In the genomic region with DNA sequence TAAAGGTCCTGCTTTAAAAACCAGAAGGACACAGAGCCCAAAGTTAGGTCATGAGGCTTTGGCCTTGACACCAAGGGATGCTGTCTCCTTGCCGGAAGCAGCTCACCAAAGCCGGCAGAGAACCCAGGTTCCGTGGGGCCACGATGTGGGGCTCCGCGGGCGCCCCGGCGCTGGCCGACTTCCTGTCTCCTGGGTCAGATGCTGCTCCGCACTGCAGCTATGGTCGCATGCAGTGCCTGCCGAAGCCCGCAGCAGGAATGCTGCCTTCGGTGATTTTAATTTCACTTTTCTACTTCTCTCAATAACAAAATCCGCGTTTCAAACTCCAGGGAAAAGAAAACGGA, we compare ENCODE assay signal across 8 cellular contexts. TPM values are rescaled to one million over a fixed set of nuclear protein-coding genes. Genes with fewer than 3 reads are reported as not detected.
DNase-seq lines count a peak whose midpoint lies in the region; ATAC-seq and TF ChIP-seq lines count a peak whose summit lies in the region.

No MANE protein-coding gene starts in this region.

- CTCF ChIA-PET in activated CD4-positive, alpha-beta memory T cell treated with anti-CD3 and anti-CD28 coated beads, Interleukin-2, amount 10 ng/mL, durations not matched to agents 7 days and 5 days (lab: Charles Lee): interaction anchor here (0.9 to 1.0 kb wide), 2 partner anchors 15 to 148 kb away, joined by 3 to 4 read pairs; no protein-coding TSS in a partner anchor

- peaks cover 29% of the 10 kb centered on the region for H3K36me3 ChIP-seq in KOPT-K1 (ENCODE audit: insufficient read depth, low read length)
- H3K36me3 ChIP-seq in thoracic aorta: peaks cover 10% of the 10 kb centered on the region

- peaks cover 34% of the 10 kb centered on the region for H3K4me1 Mint-ChIP-seq in activated CD4-positive, alpha-beta memory T cell treated with anti-CD3 and anti-CD28 coated beads, Interleukin-2, amount 10 ng/mL, durations not matched to agents 7 days and 5 days
- H3K4me1 Mint-ChIP-seq in endothelial cell (ENCODE audit: unreplicated experiment) (peaks cover 12% of the 10 kb centered on the region), nephron (peaks cover 20% of the 10 kb centered on the region)

- H3K4me1 ChIP-seq in thoracic aorta (ENCODE audit: control insufficient read depth in 1 of 2, low read depth in 2 of 2): peaks cover 11 to 16% of the 10 kb centered on the region in 2 donors

- no peaks in the 10 kb centered on the region for H3K27me3 Mint-ChIP-seq in activated CD4-positive, alpha-beta memory T cell treated with anti-CD3 and anti-CD28 coated beads, Interleukin-2, amount 10 ng/mL, durations not matched to agents 7 days and 5 days
- H3K27me3 Mint-ChIP-seq in endothelial cell (ENCODE audit: unreplicated experiment): peaks cover 12% of the 10 kb centered on the region
- no peaks in the 10 kb centered on the region for H3K27me3 Mint-ChIP-seq in nephron (ENCODE audit: low read depth)

- H3K27ac ChIP-seq in KOPT-K1 (ENCODE audit: low read depth, low read length, poor library complexity, severe bottlenecking) (peak overlapping the region; percentile 82), thoracic aorta (peak overlapping the region; percentile 77 to 85)

- peak; percentile 60 for DNase-seq in NCI-H2227 (lab: John Stamatoyannopoulos, UW; ENCODE audit: unreplicated experiment)
- no peak for DNase-seq in NCI-H2227 treated with DMSO at 0.1 percent for 48 hours (lab: John Stamatoyannopoulos, UW)
- peak; percentile 85 for DNase-seq in activated CD4-positive, alpha-beta memory T cell treated with anti-CD3 and anti-CD28 coated beads, Interleukin-2, amount 10 ng/mL, durations not matched to agents 7 days and 5 days
- DNase-seq in endothelial cell (ENCODE audit: low spot score): no peak
- no peak for DNase-seq in thoracic aorta (ENCODE audit: low spot score)

- peak overlapping the region; percentile 100 for H3K4me3 Mint-ChIP-seq in activated CD4-positive, alpha-beta memory T cell treated with anti-CD3 and anti-CD28 coated beads, Interleukin-2, amount 10 ng/mL, durations not matched to agents 7 days and 5 days
- H3K4me3 Mint-ChIP-seq in endothelial cell (ENCODE audit: unreplicated experiment) (peak overlapping the region; percentile 96), nephron (peak overlapping the region; percentile 97 to 100 (median 99))

- no peaks in the 10 kb centered on the region for H3K9me3 Mint-ChIP-seq in activated CD4-positive, alpha-beta memory T cell treated with anti-CD3 and anti-CD28 coated beads, Interleukin-2, amount 10 ng/mL, durations not matched to agents 7 days and 5 days
- H3K9me3 Mint-ChIP-seq in endothelial cell (ENCODE audit: unreplicated experiment): no peaks in the 10 kb centered on the region
- no peaks in the 10 kb centered on the region for H3K9me3 Mint-ChIP-seq in nephron

- peaks cover 23% of the 10 kb centered on the region for H3K36me3 Mint-ChIP-seq in activated CD4-positive, alpha-beta memory T cell treated with anti-CD3 and anti-CD28 coated beads, Interleukin-2, amount 10 ng/mL, durations not matched to agents 7 days and 5 days (ENCODE audit: low read depth)
- H3K36me3 Mint-ChIP-seq in endothelial cell (ENCODE audit: low read depth, unreplicated experiment): peaks cover 10% of the 10 kb centered on the region
- peaks cover 18% of the 10 kb centered on the region for H3K36me3 Mint-ChIP-seq in nephron (ENCODE audit: low read depth)

- TF ChIP-seq CTCF in endothelial cell (IDR thresholded peaks at IDR 0.05; ENCODE audit: unreplicated experiment) (no peak), nephron (IDR thresholded peaks at IDR 0.05; ENCODE audit: unreplicated experiment in 3 of 3) (no peak), thoracic aorta (IDR thresholded peaks at IDR 0.05) (no peak)

- H3K27ac Mint-ChIP-seq in activated CD4-positive, alpha-beta memory T cell treated with anti-CD3 and anti-CD28 coated beads, Interleukin-2, amount 10 ng/mL, durations not matched to agents 7 days and 5 days: peak overlapping the region; percentile 93
- H3K27ac Mint-ChIP-seq in endothelial cell (ENCODE audit: unreplicated experiment): peak overlapping the region; percentile 96
- peak overlapping the region; percentile 86 to 97 (median 95) for H3K27ac Mint-ChIP-seq in nephron

- peak overlapping the region; percentile 95 for H3K4me3 ChIP-seq in thoracic aorta

- no peaks in the 10 kb centered on the region for H3K27me3 ChIP-seq in thoracic aorta (replicated peaks; ENCODE audit: insufficient read depth)

- POLR2A ChIA-PET in activated CD4-positive, alpha-beta memory T cell treated with anti-CD3 and anti-CD28 coated beads, Interleukin-2, amount 10 ng/mL, durations not matched to agents 7 days and 5 days (lab: Charles Lee): interaction anchor here (0.6 to 1.4 kb wide), 9 partner anchors 11 to 221 kb away, joined by 3 to 27 read pairs (median 5); a partner anchor contains a TSS

- peak; percentile 28 for ATAC-seq in thoracic aorta (ENCODE audit: insufficient number of reproducible peaks, low FRiP score, low read depth)
- ATAC-seq in GM21526 (IDR thresholded peaks at IDR 0.05; ENCODE audit: low FRiP score, unreplicated experiment): no peak

- H3K9me3 ChIP-seq in KOPT-K1 (ENCODE audit: insufficient read depth, low read length, poor library complexity, severe bottlenecking) (no peaks in the 10 kb centered on the region), thoracic aorta (no peaks in the 10 kb centered on the region)

RNA-seq across cellular contexts. Expression of a gene that starts 0.5 kb away (rescaled TPM):
- 10 to 100 TPM; 86.8 to 93.6 TPM for total RNA-seq in activated CD4-positive, alpha-beta memory T cell treated with anti-CD3 and anti-CD28 coated beads, Interleukin-2, amount 10 ng/mL, durations not matched to agents 7 days and 5 days
- total RNA-seq in endothelial cell (ENCODE audit: unreplicated experiment) (69.8 TPM), thoracic aorta (10 to 100 TPM; 37.7 to 85.6 TPM)

RNA-seq across cellular contexts. Expression of a gene that starts 11.4 kb away (rescaled TPM):
- total RNA-seq in activated CD4-positive, alpha-beta memory T cell treated with anti-CD3 and anti-CD28 coated beads, Interleukin-2, amount 10 ng/mL, durations not matched to agents 7 days and 5 days: 100 to 1,000 TPM; 506 to 527 TPM
- total RNA-seq in endothelial cell (ENCODE audit: unreplicated experiment): 188 TPM
- 100 to 1,000 TPM; 178 to 469 TPM for total RNA-seq in thoracic aorta

RNA-seq across cellular contexts. Expression of a gene that starts 47.0 kb away (rescaled TPM):
- 10 to 100 TPM; 28.9 to 31.1 TPM for total RNA-seq in activated CD4-positive, alpha-beta memory T cell treated with anti-CD3 and anti-CD28 coated beads, Interleukin-2, amount 10 ng/mL, durations not matched to agents 7 days and 5 days
- total RNA-seq in endothelial cell (ENCODE audit: unreplicated experiment) (48.2 TPM), thoracic aorta (10 to 100 TPM; 15.5 to 20.6 TPM)

RNA-seq across cellular contexts. Expression of a gene that starts 49.9 kb away (rescaled TPM):
- under 1 TPM; 0.05 to 0.23 TPM for total RNA-seq in activated CD4-positive, alpha-beta memory T cell treated with anti-CD3 and anti-CD28 coated beads, Interleukin-2, amount 10 ng/mL, durations not matched to agents 7 days and 5 days
- total RNA-seq in endothelial cell (ENCODE audit: unreplicated experiment) (not detected), thoracic aorta (under 1 TPM in 1 of 2 donors, not detected in 1; 0.41 TPM)

Comparison
In these comparisons a context has a peak if more than half of its experiments do, and no peak if none do; other contexts are left out.
1. DNase-seq: peak in NCI-H2227 (single experiment) and activated CD4-positive, alpha-beta memory T cell treated with anti-CD3 and anti-CD28 coated beads, Interleukin-2, amount 10 ng/mL, durations not matched to agents 7 days and 5 days (single experiment); none in NCI-H2227 treated with DMSO at 0.1 percent for 48 hours (single experiment), endothelial cell (single experiment) and thoracic aorta (single experiment).
2. Peak in every context shown above with its lines, with median percentiles within 50 percentile points of each other: H3K27ac Mint-ChIP-seq and H3K4me3 Mint-ChIP-seq.